In genomic region chr6:106098383-106099234, GRCh38 we compare ENCODE assay signal across 8 cellular contexts. TPM values are rescaled to one million over a fixed set of nuclear protein-coding genes. Genes with fewer than 3 reads are reported as not detected.
DNase-seq lines count a peak whose midpoint lies in the region; ATAC-seq and TF ChIP-seq lines count a peak whose summit lies in the region.

No MANE protein-coding gene starts in this region.

- H2BK5ac ChIP-seq in neuronal stem cell (ENCODE audit: low read length) = no peak overlapping the region

- H3K4me3 ChIP-seq in effector memory CD4-positive, alpha-beta T cell (ENCODE audit: insufficient read depth, low read depth, low read length, poor library complexity, severe bottlenecking) = peak overlapping the region; percentile 72
- H3K4me3 ChIP-seq in neuronal stem cell (ENCODE audit: low read length in 2 of 2) = peak overlapping the region in 1 of 2 donors; percentile 19
- H3K4me3 ChIP-seq in transverse colon = peak overlapping the region; percentile 9 to 48 (median 38)

- TF ChIP-seq CTCF in transverse colon (IDR thresholded peaks at IDR 0.05) = no peak

- H3K79me1 ChIP-seq in neuronal stem cell (ENCODE audit: low read depth, low read length) = no peaks in the 10 kb centered on the region

- WGBS in neuronal stem cell (ENCODE audit: extremely low coverage in 2 of 2, insufficient read length in 2 of 2, insufficient replicate concordance in 1 of 2), 2 donors = no CpG with 5 or more reads among the region's 19 CpGs
- 15 to 16% methylated on average over 18 to 19 of the region's 19 CpGs for WGBS in transverse colon (ENCODE audit: low coverage in 1 of 2), 2 donors

- H3K4me1 ChIP-seq in effector memory CD4-positive, alpha-beta T cell (ENCODE audit: control insufficient read depth, insufficient read depth, low read length, poor library complexity, severe bottlenecking) = peaks cover 20% of the 10 kb centered on the region
- H3K4me1 ChIP-seq in neuronal stem cell (ENCODE audit: control insufficient read depth in 2 of 2, insufficient read depth in 1 of 2, low read depth in 1 of 2, low read length in 2 of 2) (peaks cover 13% of the 10 kb centered on the region in 2 donors), transverse colon (peaks cover 0 to 40% (median 16%) of the 10 kb centered on the region in 4 donors)

- no peaks in the 10 kb centered on the region for H3K9me3 ChIP-seq in effector memory CD4-positive, alpha-beta T cell (ENCODE audit: control insufficient read depth, low read length)
- H3K9me3 ChIP-seq in neuronal stem cell (replicated peaks in 1 of 2; ENCODE audit: control insufficient read depth in 2 of 2, insufficient read depth in 1 of 2, low read depth in 1 of 2, low read length in 2 of 2) (no peaks in the 10 kb centered on the region), transverse colon (no peaks in the 10 kb centered on the region)

- no peak overlapping the region for H2BK120ac ChIP-seq in neuronal stem cell (ENCODE audit: low read depth, low read length)

- TF ChIP-seq POLR2A in transverse colon (IDR thresholded peaks at IDR 0.05) = peak; percentile 85

- intact Hi-C loops in transverse colon (cut with DNase I; ENCODE audit: low total_unique reads) = no loop called here

- no peak overlapping the region for H3K23ac ChIP-seq in neuronal stem cell (ENCODE audit: low read depth, low read length, poor library complexity)

- H2AK5ac ChIP-seq in neuronal stem cell (ENCODE audit: low read depth, low read length) = no peak overlapping the region

- no peak overlapping the region for H4K8ac ChIP-seq in neuronal stem cell (ENCODE audit: low read depth, low read length)

- in situ Hi-C loops in transverse colon (cut with MboI; ENCODE audit: low pct_ligation_motif_present in 1 of 4, low pct_unique_long_range_greater_than_20kb in 1 of 4, low sequenced_read_pairs in 3 of 4) = loop anchor here in 1 of 4 donors (25.0 kb wide), 1 partner anchor 611 kb away; no protein-coding TSS in a partner anchor

- peak overlapping the region; percentile 81 for H3K27ac ChIP-seq in effector memory CD4-positive, alpha-beta T cell (ENCODE audit: insufficient read depth, low read length, poor library complexity, severe bottlenecking)
- no peak overlapping the region for H3K27ac ChIP-seq in neuronal stem cell (replicated peaks; ENCODE audit: low read length)
- H3K27ac ChIP-seq in transverse colon = peak overlapping the region; percentile 86 to 89 (median 88)

- no peak overlapping the region for H3K4ac ChIP-seq in neuronal stem cell (ENCODE audit: low read length)

- H2BK12ac ChIP-seq in neuronal stem cell (ENCODE audit: low read length) = no peak overlapping the region

- H3K4me2 ChIP-seq in neuronal stem cell (ENCODE audit: insufficient read depth, low read length, poor library complexity, severe bottlenecking) = peak overlapping the region; percentile 46

- no peaks in the 10 kb centered on the region for H3K27me3 ChIP-seq in effector memory CD4-positive, alpha-beta T cell (replicated peaks; ENCODE audit: control insufficient read depth, insufficient read depth, low read length, poor library complexity, severe bottlenecking)
- H3K27me3 ChIP-seq in neuronal stem cell (ENCODE audit: control insufficient read depth in 3 of 3, insufficient read depth in 3 of 3, low read depth in 1 of 3, low read length in 3 of 3) = peaks cover 0 to 2% (median 0%) of the 10 kb centered on the region in 3 experiments
- peaks cover 2% of the 10 kb centered on the region for H3K27me3 ChIP-seq in transverse colon

- H3K36me3 ChIP-seq in effector memory CD4-positive, alpha-beta T cell (ENCODE audit: control insufficient read depth, insufficient read depth, low read length) = no peaks in the 10 kb centered on the region
- H3K36me3 ChIP-seq in neuronal stem cell (replicated peaks in 1 of 2; ENCODE audit: control insufficient read depth in 2 of 2, insufficient read depth in 2 of 2, low read length in 2 of 2) = no peaks in the 10 kb centered on the region
- no peaks in the 10 kb centered on the region for H3K36me3 ChIP-seq in transverse colon

- H4K91ac ChIP-seq in neuronal stem cell (ENCODE audit: low read depth, low read length, poor library complexity) = no peak overlapping the region

- TF ChIP-seq EP300 in transverse colon (IDR thresholded peaks at IDR 0.05; ENCODE audit: low read depth) = no peak

- H3K9ac ChIP-seq in neuronal stem cell (ENCODE audit: low read depth, low read length, poor library complexity) = no peak overlapping the region

- DNase-seq in HPDE6-E6E7 (ENCODE audit: extremely low spot score) (peak; percentile 57), neuronal stem cell (ENCODE audit: low spot score) (no peak), transverse colon (peak; percentile 86), SKM-1 treated with dmso at 0.1 percent for 144 hours (lab: John Stamatoyannopoulos, UW; ENCODE audit: unreplicated experiment) (no peak), GM19238 (ENCODE audit: insufficient read length, low spot score) (no peak)
- peak; percentile 81 to 84 for DNase-seq in activated CD4-positive, alpha-beta T cell treated with anti-CD3 and anti-CD28 coated beads for 4 hours
- peak; percentile 59 to 67 (median 59) for DNase-seq in effector memory CD4-positive, alpha-beta T cell

- H2AFZ ChIP-seq in neuronal stem cell (ENCODE audit: low read length) = peak overlapping the region; percentile 76

- no peak overlapping the region for H3K14ac ChIP-seq in neuronal stem cell (ENCODE audit: low read length)

- H2BK15ac ChIP-seq in neuronal stem cell (ENCODE audit: low read length) = no peak overlapping the region

- ATAC-seq in GM18861 (IDR thresholded peaks at IDR 0.05; ENCODE audit: unreplicated experiment) = peak; percentile 31

- H3K18ac ChIP-seq in neuronal stem cell (ENCODE audit: low read length) = peak overlapping the region; percentile 9

RNA-seq across cellular contexts. Expression of gene PRDM1, which starts 12.5 kb away (rescaled TPM):
- polyA plus RNA-seq in neuronal stem cell (2013, experiment 1 of 2) = 2.1 TPM
- 2.3 TPM for polyA plus RNA-seq in neuronal stem cell (2013, experiment 2 of 2)
- total RNA-seq in transverse colon = 10 to 100 TPM in 3 of 4 donors, 1 to 10 TPM in 1; 2.4 to 32.4 (median 18.6) TPM

Comparison
In these comparisons a context has a peak if more than half of its experiments do, and no peak if none do; other contexts are left out.
1. DNase-seq: peak in HPDE6-E6E7 (single experiment), activated CD4-positive, alpha-beta T cell treated with anti-CD3 and anti-CD28 coated beads for 4 hours (2 of 2), effector memory CD4-positive, alpha-beta T cell (3 of 3) and transverse colon (single experiment); none in neuronal stem cell (single experiment), SKM-1 treated with dmso at 0.1 percent for 144 hours (single experiment) and GM19238 (single experiment).